8 cellular contexts compared by ENCODE assay signal in the genomic region with DNA sequence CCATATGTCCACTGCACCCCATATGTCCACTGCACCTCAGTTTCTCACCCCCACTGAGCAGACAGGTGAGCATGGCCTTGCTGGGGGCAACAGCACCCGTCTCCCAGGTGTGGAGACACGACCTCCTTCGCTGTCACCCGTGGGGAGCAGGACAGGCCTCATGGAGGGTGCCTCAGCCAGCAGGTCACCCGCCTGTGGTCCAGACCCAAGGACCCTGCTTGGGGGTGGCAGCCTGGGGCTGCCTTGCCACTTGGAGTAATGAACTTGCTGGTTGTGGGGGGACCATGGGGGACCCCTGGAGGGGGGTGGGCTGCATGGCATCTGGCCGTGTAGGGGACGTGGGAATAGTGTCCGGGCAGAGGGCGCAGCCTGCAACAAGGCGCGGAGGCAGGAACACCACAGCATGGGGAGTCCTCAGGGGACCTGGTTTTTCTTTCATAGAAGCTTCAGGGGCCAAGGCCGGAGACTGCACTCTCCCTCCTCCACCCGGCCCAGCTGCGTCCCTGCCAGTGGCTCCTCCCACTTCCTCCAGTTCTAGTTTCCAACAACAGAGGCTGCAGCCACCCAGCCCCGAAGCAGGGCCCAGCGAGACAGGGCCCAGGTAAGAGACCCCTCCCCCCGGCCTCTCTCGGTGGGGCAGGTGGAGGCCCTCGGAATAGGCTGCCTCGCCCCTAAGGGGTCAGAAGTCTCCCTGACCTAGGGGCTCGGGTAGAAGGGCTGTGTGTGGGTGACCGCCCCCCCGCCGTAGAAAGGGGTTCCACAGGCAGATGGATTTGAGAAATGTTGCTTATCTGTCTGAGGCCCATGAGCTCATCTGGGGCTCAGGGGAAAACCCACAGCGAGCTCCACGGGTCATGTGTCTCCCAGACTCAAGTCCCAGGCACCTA. TPM values are rescaled to one million over a fixed set of nuclear protein-coding genes. Genes with fewer than 3 reads are reported as not detected.
DNase-seq lines count a peak whose midpoint lies in the region; ATAC-seq and TF ChIP-seq lines count a peak whose summit lies in the region.

A gene with protein sequence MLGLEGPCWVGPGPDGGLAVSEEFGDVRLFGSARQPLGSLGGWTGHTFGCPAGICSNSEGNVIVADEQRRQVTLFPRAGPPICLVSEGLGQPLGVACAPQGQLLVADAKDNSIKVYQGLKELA (plus strand): TSS at position 531 of the 887 bp plus-strand sequence. CDS start 1,043 bp downstream, outside the sequence.

- TF ChIP-seq CTCF in BJ (IDR thresholded peaks at IDR 0.05; ENCODE audit: insufficient read depth, low read depth, low read length) (no peak), fibroblast of lung (conservative IDR thresholded peaks at IDR 0.05 in 1 of 2, IDR thresholded peaks at IDR 0.05 in 1 of 2; ENCODE audit: low read depth in 1 of 2, low read length in 2 of 2) (no peak), omental fat pad (IDR thresholded peaks at IDR 0.05) (no peak)

- peaks cover 29% of the 10 kb centered on the region for H3K4me1 Mint-ChIP-seq in activated CD8-positive, alpha-beta T cell treated with anti-CD3 and anti-CD28 coated beads, Interleukin-2, amount 10 ng/mL, durations not matched to agents 7 days and 5 days (ENCODE audit: low read depth)

- POLR2A ChIA-PET in BJ (lab: Charles Lee), result no interaction called here
- POLR2A ChIA-PET in activated CD8-positive, alpha-beta T cell treated with anti-CD3 and anti-CD28 coated beads, Interleukin-2, amount 10 ng/mL, durations not matched to agents 7 days and 5 days (lab: Charles Lee), result interaction anchor here (0.7 to 1.3 kb wide), 3 partner anchors 9 to 40 kb away, joined by 3 to 4 read pairs (median 3); a partner anchor contains a TSS

- H2AFZ ChIP-seq in fibroblast of lung (ENCODE audit: low read length), result no peak within 1 kb of the TSS

- H3K27ac Mint-ChIP-seq in activated CD8-positive, alpha-beta T cell treated with anti-CD3 and anti-CD28 coated beads, Interleukin-2, amount 10 ng/mL, durations not matched to agents 7 days and 5 days, result peak within 1 kb of the TSS; percentile 78

- peak within 1 kb of the TSS; percentile 58 for H3K4me3 Mint-ChIP-seq in activated CD8-positive, alpha-beta T cell treated with anti-CD3 and anti-CD28 coated beads, Interleukin-2, amount 10 ng/mL, durations not matched to agents 7 days and 5 days

- no peaks in the 10 kb centered on the region for H3K36me3 Mint-ChIP-seq in activated CD8-positive, alpha-beta T cell treated with anti-CD3 and anti-CD28 coated beads, Interleukin-2, amount 10 ng/mL, durations not matched to agents 7 days and 5 days (ENCODE audit: low read depth)

- H3K4me3 ChIP-seq in BJ (ENCODE audit: low read depth, low read length), result peak within 1 kb of the TSS; percentile 16
- H3K4me3 ChIP-seq in fibroblast of lung (replicated peaks in 1 of 4; ENCODE audit: control extremely low read depth in 1 of 4, insufficient read depth in 1 of 4, low read depth in 3 of 4, low read length in 4 of 4), result peak within 1 kb of the TSS in 1 of 4 experiments; percentile 45

- no peak within 1 kb of the TSS for H3K27ac ChIP-seq in fibroblast of lung (ENCODE audit: insufficient read depth, low read length)

- peaks cover 17% of the 10 kb centered on the region for H3K4me1 ChIP-seq in fibroblast of lung (ENCODE audit: control insufficient read depth, extremely low read depth, insufficient read depth, low read length)

- peak within 1 kb of the TSS; percentile 7 for H3K9ac ChIP-seq in fibroblast of lung (ENCODE audit: insufficient read depth, low read length)

- H3K27me3 Mint-ChIP-seq in activated CD8-positive, alpha-beta T cell treated with anti-CD3 and anti-CD28 coated beads, Interleukin-2, amount 10 ng/mL, durations not matched to agents 7 days and 5 days (ENCODE audit: low read depth), result peaks cover 3% of the 10 kb centered on the region

- no peaks in the 10 kb centered on the region for H4K20me1 ChIP-seq in fibroblast of lung (ENCODE audit: control insufficient read depth, extremely low read depth, insufficient read depth, low read length)

- DNase-seq in BJ (ENCODE audit: low read depth) (no peak), NCI-H2196 (lab: John Stamatoyannopoulos, UW; ENCODE audit: unreplicated experiment) (peak; percentile 75), fibroblast of lung (ENCODE audit: low read depth in 2 of 2) (peak; percentile 31 to 60), omental fat pad (ENCODE audit: low spot score) (peak; percentile 35)
- peak; percentile 82 for DNase-seq in activated CD8-positive, alpha-beta T cell treated with anti-CD3 and anti-CD28 coated beads, Interleukin-2, amount 10 ng/mL, durations not matched to agents 7 days and 5 days

- no peaks in the 10 kb centered on the region for H3K9me3 ChIP-seq in fibroblast of lung (ENCODE audit: control insufficient read depth, insufficient read depth, low read depth, low read length)

- no peaks in the 10 kb centered on the region for H3K36me3 ChIP-seq in BJ (ENCODE audit: control insufficient read depth, insufficient read depth, low read length)
- no peaks in the 10 kb centered on the region for H3K36me3 ChIP-seq in fibroblast of lung (ENCODE audit: control insufficient read depth, insufficient read depth, low read length)

- H3K4me2 ChIP-seq in fibroblast of lung (ENCODE audit: extremely low read depth, insufficient read depth, low read length), result peak within 1 kb of the TSS; percentile 64

- peak; percentile 62 for ATAC-seq in GM19351 (IDR thresholded peaks at IDR 0.05; ENCODE audit: unreplicated experiment)
- peak; percentile 56 for ATAC-seq in activated CD8-positive, alpha-beta T cell treated with anti-CD3 and anti-CD28 coated beads, Interleukin-2, amount 10 ng/mL, durations not matched to agents 7 days and 5 days
- ATAC-seq in omental fat pad (ENCODE audit: low FRiP score), result no peak
- no peak for ATAC-seq in HG03469 (IDR thresholded peaks at IDR 0.05; ENCODE audit: unreplicated experiment)
- no peak for ATAC-seq in HG03135 (IDR thresholded peaks at IDR 0.05; ENCODE audit: unreplicated experiment)

- H3K79me2 ChIP-seq in fibroblast of lung (ENCODE audit: control insufficient read depth, insufficient read depth, low read length), result peaks cover 9% of the 10 kb centered on the region

- H3K27me3 ChIP-seq in BJ (ENCODE audit: control insufficient read depth, insufficient read depth, low read length) (peaks cover 4% of the 10 kb centered on the region), fibroblast of lung (ENCODE audit: control insufficient read depth, insufficient read depth, low read length) (peaks cover 2% of the 10 kb centered on the region)

- H3K9me3 Mint-ChIP-seq in activated CD8-positive, alpha-beta T cell treated with anti-CD3 and anti-CD28 coated beads, Interleukin-2, amount 10 ng/mL, durations not matched to agents 7 days and 5 days (ENCODE audit: insufficient read depth), result no peaks in the 10 kb centered on the region

- CTCF ChIA-PET in BJ (lab: Yijun Ruan, JAX), result interaction anchor here (1.0 kb wide), 1 partner anchor 12 kb away, joined by 5 read pairs; no protein-coding TSS in a partner anchor
- CTCF ChIA-PET in activated CD8-positive, alpha-beta T cell treated with anti-CD3 and anti-CD28 coated beads, Interleukin-2, amount 10 ng/mL, durations not matched to agents 7 days and 5 days (lab: Charles Lee), result no interaction called here

RNA-seq across cellular contexts. Expression of the gene that starts here (rescaled TPM):
- polyA plus RNA-seq in BJ (2011; rRNA removed) (0.31 and 0.66 TPM in 2 replicates), fibroblast of lung (0.34 and 0.66 TPM in 2 replicates)
- polyA minus RNA-seq in BJ (2011; rRNA and poly(A)+ RNA removed), result 0.15 and 0.24 TPM in 2 replicates
- 1 to 10 TPM; 1.6 TPM for total RNA-seq in activated CD8-positive, alpha-beta T cell treated with anti-CD3 and anti-CD28 coated beads, Interleukin-2, amount 10 ng/mL, durations not matched to agents 7 days and 5 days
- total RNA-seq in fibroblast of lung (2.1 and 3.3 TPM in 2 replicates), omental fat pad (1 to 10 TPM in 3 of 4 donors, under 1 TPM in 1; 0.24 to 5.5 (median 1.2) TPM)
- polyA plus RNA-seq in fibroblast of lung (2012), result 1.0 and 1.5 TPM in 2 replicates
- 0.30 and 0.63 TPM in 2 replicates for polyA minus RNA-seq in fibroblast of lung (ENCODE audit: low replicate concordance)

Comparison
In these comparisons a context has a peak if more than half of its experiments do, and no peak if none do; other contexts are left out.
1. ATAC-seq: peak in GM19351 (single experiment) and activated CD8-positive, alpha-beta T cell treated with anti-CD3 and anti-CD28 coated beads, Interleukin-2, amount 10 ng/mL, durations not matched to agents 7 days and 5 days (single experiment); none in omental fat pad (single experiment), HG03469 (single experiment) and HG03135 (single experiment).